Comparison of ENCODE assay signal across 17 cellular contexts in genomic region chr1:112923956-112924349, GRCh38. TPM values are rescaled to one million over a fixed set of nuclear protein-coding genes. Genes with fewer than 3 reads are reported as not detected.
A peak's percentile ranks its signal among the peaks of the same experiment; 100 is the strongest.
DNase-seq lines count a peak whose midpoint lies in the region; ATAC-seq and TF ChIP-seq lines count a peak whose summit lies in the region.
"Had no signal": no experiment of that assay in that cellular context is flagged by ENCODE, and none has a peak within 500 bp of the region (broad histone marks: within the 10 kb centered on the region; RNA-seq: fewer than 3 reads in every experiment).

No MANE protein-coding gene starts in this region.

- no peak overlapping the region for H3K4me3 ChIP-seq in WERI-Rb-1 (ENCODE audit: low read depth, low read length)
- H3K4me3 ChIP-seq in stomach smooth muscle (ENCODE audit: low read length in 2 of 2) = no peak overlapping the region
- H3K4me3 ChIP-seq: SJCRH30 had no signal

- H3K4me1 Mint-ChIP-seq in T-helper 2 cell treated with Interferon-gamma antibody and Interleukin-4, amounts not matched to agents 5 μg/mL and 100 μg/mL, for 36 hours (ENCODE audit: low read depth) = peaks cover 12% of the 10 kb centered on the region
- H3K4me1 Mint-ChIP-seq in HFFc6 (ENCODE audit: low read depth) = 0 out of 2 replicates have a peak, but pooled peaks cover 5% of the 10 kb centered on the region

- H3K36me3 Mint-ChIP-seq in T-helper 2 cell treated with Interferon-gamma antibody and Interleukin-4, amounts not matched to agents 5 μg/mL and 100 μg/mL, for 36 hours (ENCODE audit: low read depth) = peaks cover 35% of the 10 kb centered on the region
- H3K36me3 Mint-ChIP-seq in HFFc6 (ENCODE audit: low read depth) = peaks cover 24% of the 10 kb centered on the region

- no peak overlapping the region for H3K4me3 Mint-ChIP-seq in T-helper 2 cell treated with Interferon-gamma antibody and Interleukin-4, amounts not matched to agents 5 μg/mL and 100 μg/mL, for 36 hours
- H3K4me3 Mint-ChIP-seq in HFFc6 = no peak overlapping the region
- H3K4me3 Mint-ChIP-seq: CD4-positive, alpha-beta T cell had no signal

- H3K36me3 ChIP-seq in WERI-Rb-1 (peaks cover 82% of the 10 kb centered on the region), stomach smooth muscle (ENCODE audit: control insufficient read depth in 2 of 2, insufficient read depth in 2 of 2, low read length in 2 of 2) (peaks cover 11 to 15% of the 10 kb centered on the region in 2 donors)

- ATAC-seq in HG02981 (IDR thresholded peaks at IDR 0.05; ENCODE audit: unreplicated experiment) = no peak

- H3K9ac ChIP-seq in stomach smooth muscle (ENCODE audit: low read length in 2 of 2) = no peak overlapping the region

- TF ChIP-seq CTCF in HFFc6 (IDR thresholded peaks at IDR 0.05) (peak; percentile 27), WERI-Rb-1 (IDR thresholded peaks at IDR 0.05; ENCODE audit: low read depth, low read length) (peak; percentile 26; the same call in 1 of the 2 replicates)

- H3K4me1 ChIP-seq in stomach smooth muscle (ENCODE audit: control insufficient read depth, insufficient read depth, low read length) = no peaks in the 10 kb centered on the region
- H3K4me1 ChIP-seq: SJCRH30 had no signal

- no peak overlapping the region for H3K27ac ChIP-seq in WERI-Rb-1
- peak overlapping the region; percentile 6 for H3K27ac ChIP-seq in stomach smooth muscle (ENCODE audit: low read length)
- H3K27ac ChIP-seq: SJCRH30 had no signal

- H3K9me3 Mint-ChIP-seq in T-helper 2 cell treated with Interferon-gamma antibody and Interleukin-4, amounts not matched to agents 5 μg/mL and 100 μg/mL, for 36 hours = no peaks in the 10 kb centered on the region
- H3K9me3 Mint-ChIP-seq in HFFc6 = no peaks in the 10 kb centered on the region
- H3K9me3 Mint-ChIP-seq: CD4-positive, alpha-beta T cell had no signal

- no peaks in the 10 kb centered on the region for H3K27me3 Mint-ChIP-seq in T-helper 2 cell treated with Interferon-gamma antibody and Interleukin-4, amounts not matched to agents 5 μg/mL and 100 μg/mL, for 36 hours (ENCODE audit: low read depth)
- H3K27me3 Mint-ChIP-seq in HFFc6 (ENCODE audit: insufficient read depth) = peaks cover 1% of the 10 kb centered on the region; the same call in 1 of the 2 replicates
- H3K27me3 Mint-ChIP-seq: CD4-positive, alpha-beta T cell had no signal

- no peaks in the 10 kb centered on the region for H3K9me3 ChIP-seq in WERI-Rb-1 (ENCODE audit: severe bottlenecking)
- no peaks in the 10 kb centered on the region for H3K9me3 ChIP-seq in stomach smooth muscle (ENCODE audit: control insufficient read depth in 2 of 2, low read length in 2 of 2)
- H3K9me3 ChIP-seq: BE2C, SJCRH30 had no signal

- H3K27ac Mint-ChIP-seq in T-helper 2 cell treated with Interferon-gamma antibody and Interleukin-4, amounts not matched to agents 5 μg/mL and 100 μg/mL, for 36 hours = peak overlapping the region; percentile 55
- no peak overlapping the region for H3K27ac Mint-ChIP-seq in HFFc6
- H3K27ac Mint-ChIP-seq: CD4-positive, alpha-beta T cell had no signal

- DNase-seq in T-helper 2 cell treated with Interferon-gamma antibody and Interleukin-4, amounts not matched to agents 5 μg/mL and 100 μg/mL, for 36 hours (ENCODE audit: low spot score) = no peak
- DNase-seq in T-helper 2 cell (no peak), HFFc6 (no peak), WERI-Rb-1 (no peak), amniotic stem cell (lab: John Stamatoyannopoulos, UW) (no peak), NCI-H526 treated with DMSO at 0.1 percent for 48 hours (lab: John Stamatoyannopoulos, UW) (no peak)
- DNase-seq: 8988T; BE2C; CD4-positive, alpha-beta T cell; GDM1; Karpas-422; NCI-H187; NCI-H226; NCI-H524 treated with DMSO at 0.1 percent for 48 hours; SJCRH30 had no signal

- H3K27me3 ChIP-seq in WERI-Rb-1 (ENCODE audit: insufficient read depth, low read depth, severe bottlenecking) (no peaks in the 10 kb centered on the region), stomach smooth muscle (ENCODE audit: control insufficient read depth in 1 of 2, insufficient read depth in 2 of 2, low read length in 2 of 2) (no peaks in the 10 kb centered on the region)
- H3K27me3 ChIP-seq: BE2C, SJCRH30 had no signal

RNA-seq across cellular contexts. Expression of gene SLC16A1, which starts 32.0 kb away (rescaled TPM):
- 10 to 100 TPM; 61.0 to 95.0 (median 69.4) TPM for total RNA-seq in HFFc6 (2021; fragmentation: NEBNext Ultra II Directional; extraction: Animal tissue kit (Norgen Biotek cat#: 25700))
